ENCODE assay signal across 9 cellular contexts in the genomic region with DNA sequence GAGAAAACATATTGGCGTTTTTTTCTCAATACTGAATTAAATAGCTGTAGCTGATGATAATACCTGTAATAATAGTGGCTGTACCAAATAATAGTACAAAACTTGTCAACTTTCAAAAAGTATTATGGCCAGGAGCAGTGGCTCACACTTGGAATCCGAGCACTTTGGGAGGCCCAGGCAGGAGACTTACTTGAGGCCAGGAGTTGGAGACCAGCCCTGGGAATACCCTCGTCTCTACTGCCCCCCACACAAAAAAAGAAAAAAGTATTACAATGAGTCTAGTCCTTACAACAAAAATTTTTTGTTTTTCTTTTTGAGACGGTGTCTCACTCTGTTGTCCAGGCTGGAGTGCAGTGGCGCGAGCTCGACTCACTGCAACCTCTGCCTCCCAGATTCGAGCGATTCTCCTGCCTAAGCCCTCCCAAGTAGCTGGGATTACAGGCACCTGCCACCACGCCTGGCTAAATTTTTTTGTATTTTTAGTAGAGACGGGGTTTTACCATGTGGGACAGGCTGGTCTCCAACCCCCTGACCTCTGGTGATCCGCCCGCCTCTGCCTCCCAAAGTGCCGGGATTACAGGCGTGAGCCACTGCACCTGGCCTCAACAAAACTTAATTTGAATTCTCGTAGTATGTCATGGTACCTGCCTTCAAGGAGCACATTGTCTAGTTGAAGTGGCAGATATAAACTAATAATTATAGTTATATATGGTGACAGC. TPM values are rescaled to one million over a fixed set of nuclear protein-coding genes. Genes with fewer than 3 reads are reported as not detected.
DNase-seq lines count a peak whose midpoint lies in the region; ATAC-seq, FAIRE-seq and TF ChIP-seq lines count a peak whose summit lies in the region.
"Had no signal": no experiment of that assay in that cellular context is flagged by ENCODE, and none has a peak within 500 bp of the region (broad histone marks: within the 10 kb centered on the region; RNA-seq: fewer than 3 reads in every experiment).

No MANE protein-coding gene starts in this region.

- POLR2A ChIA-PET in BJ (lab: Charles Lee), result no interaction called here

- H3K4me1 ChIP-seq in KMS-11 (ENCODE audit: low read depth, poor library complexity, severe bottlenecking), result peaks cover 47% of the 10 kb centered on the region

- no peak overlapping the region for H2AFZ ChIP-seq in KMS-11 (ENCODE audit: low read depth)

- H3K27me3 Mint-ChIP-seq in chondrocyte (ENCODE audit: low read depth) (no peaks in the 10 kb centered on the region), natural killer cell (ENCODE audit: low read depth in 2 of 2) (no peaks in the 10 kb centered on the region)

- peak overlapping the region; percentile 87; the same call in 1 of the 2 replicates for H3K4me3 ChIP-seq in BJ (ENCODE audit: low read depth, low read length)
- peak overlapping the region; percentile 81 for H3K4me3 ChIP-seq in KMS-11 (IDR thresholded peaks at IDR 0.05; ENCODE audit: insufficient read depth, low read depth, low read length)

- no peak for ATAC-seq in natural killer cell
- ATAC-seq in GM21423 (IDR thresholded peaks at IDR 0.05; ENCODE audit: unreplicated experiment), result no peak

- DNase-seq in BJ (ENCODE audit: low read depth), result no peak
- DNase-seq in chondrocyte (ENCODE audit: low spot score), result peak; percentile 32
- DNase-seq in natural killer cell, result no peak
- no peak for DNase-seq in COLO668 (lab: John Stamatoyannopoulos, UW; ENCODE audit: unreplicated experiment)
- DNase-seq in H54 (ENCODE audit: insufficient read length, low spot score), result no peak
- no peak for DNase-seq in NCI-H2107 (lab: John Stamatoyannopoulos, UW)
- DNase-seq: NCI-H187 had no signal

- no peaks in the 10 kb centered on the region; the same call in 1 of the 2 replicates for H4K20me1 ChIP-seq in KMS-11 (ENCODE audit: insufficient read depth)

- H3K36me3 Mint-ChIP-seq in chondrocyte (ENCODE audit: low read depth) (peaks cover 19% of the 10 kb centered on the region), natural killer cell (no peaks in the 10 kb centered on the region)

- intact Hi-C loops in natural killer cell (cut with micrococcal nuclease), result loop anchor here (5.0 kb wide), 1 partner anchor 360 kb away; a partner anchor contains a TSS

- H3K4me1 Mint-ChIP-seq in chondrocyte (ENCODE audit: low read depth) (peaks cover 51% of the 10 kb centered on the region), natural killer cell (peaks cover 51 to 56% of the 10 kb centered on the region in 2 donors)

- no peak for FAIRE-seq in H54 (lab: Jason Lieb, UNC)

- H3K9ac ChIP-seq in KMS-11, result peak overlapping the region; percentile 94

- H3K27me3 ChIP-seq in BJ (ENCODE audit: control insufficient read depth, insufficient read depth, low read length), result no peaks in the 10 kb centered on the region
- H3K27me3 ChIP-seq in KMS-11 (ENCODE audit: insufficient read depth, low read depth), result no peaks in the 10 kb centered on the region

- TF ChIP-seq POLR2A in H54 (IDR thresholded peaks at IDR 0.05; ENCODE audit: low read depth, low read length), result no peak

- peak overlapping the region; percentile 100 for H3K4me2 ChIP-seq in KMS-11

- peak overlapping the region; percentile 96 for H3K27ac ChIP-seq in KMS-11

- peaks cover 11% of the 10 kb centered on the region for H3K36me3 ChIP-seq in BJ (ENCODE audit: control insufficient read depth, insufficient read depth, low read length)
- H3K36me3 ChIP-seq in KMS-11 (ENCODE audit: insufficient read depth), result peaks cover 25% of the 10 kb centered on the region

- peak overlapping the region; percentile 99 for H3K27ac Mint-ChIP-seq in chondrocyte (ENCODE audit: unreplicated experiment)
- H3K27ac Mint-ChIP-seq in natural killer cell, result peak overlapping the region; percentile 94 to 100

- CTCF ChIA-PET in BJ (lab: Yijun Ruan, JAX), result interaction anchor here (1.8 kb wide), 1 partner anchor 27 kb away, joined by 4 read pairs; no protein-coding TSS in a partner anchor

- peak overlapping the region; percentile 92 for H3K4me3 Mint-ChIP-seq in chondrocyte (ENCODE audit: unreplicated experiment)
- peak overlapping the region; percentile 99 for H3K4me3 Mint-ChIP-seq in natural killer cell

- H3K79me2 ChIP-seq in KMS-11 (ENCODE audit: insufficient read depth, low read depth), result peaks cover 89% of the 10 kb centered on the region

- no peak for TF ChIP-seq CTCF in BJ (IDR thresholded peaks at IDR 0.05; ENCODE audit: insufficient read depth, low read depth, low read length)
- TF ChIP-seq CTCF in KMS-11 (conservative IDR thresholded peaks at IDR 0.05; ENCODE audit: low read depth, low read length), result no peak
- TF ChIP-seq CTCF in chondrocyte (IDR thresholded peaks at IDR 0.05), result no peak
- no peak for TF ChIP-seq CTCF in natural killer cell (IDR thresholded peaks at IDR 0.05)

- H3K9me3 Mint-ChIP-seq in chondrocyte (ENCODE audit: low read depth), result no peaks in the 10 kb centered on the region
- H3K9me3 Mint-ChIP-seq in natural killer cell, result no peaks in the 10 kb centered on the region

RNA-seq across cellular contexts. Expression of a gene that starts 1.4 kb away (rescaled TPM):
- 67.0 and 102 TPM in 2 replicates for polyA plus RNA-seq in BJ (2011; rRNA removed)
- 64.0 and 72.0 TPM in 2 replicates for polyA minus RNA-seq in BJ (2011; rRNA and poly(A)+ RNA removed)
- total RNA-seq in chondrocyte (155 to 194 TPM (median 156 TPM) in 3 replicates), natural killer cell (100 to 1,000 TPM; 199 to 241 (median 224) TPM)

RNA-seq across cellular contexts. Expression of a gene that starts 2.1 kb away (rescaled TPM):
- 21.1 and 50.9 TPM in 2 replicates for polyA plus RNA-seq in BJ (2011; rRNA removed)
- polyA minus RNA-seq in BJ (2011; rRNA and poly(A)+ RNA removed), result 5.8 and 6.4 TPM in 2 replicates
- total RNA-seq in chondrocyte (30.0 to 41.1 TPM (median 36.7 TPM) in 3 replicates), natural killer cell (10 to 100 TPM; 46.1 to 62.2 (median 55.6) TPM)

RNA-seq across cellular contexts. Expression of a gene that starts 50.2 kb away (rescaled TPM):
- polyA plus RNA-seq in BJ (2011; rRNA removed), result 57.3 and 60.5 TPM in 2 replicates
- 29.3 and 34.6 TPM in 2 replicates for polyA minus RNA-seq in BJ (2011; rRNA and poly(A)+ RNA removed)
- total RNA-seq in chondrocyte (66.8 to 72.5 TPM (median 71.8 TPM) in 3 replicates), natural killer cell (not detected)

Comparison
In these comparisons a context has a peak if more than half of its experiments do, and no peak if none do; other contexts are left out.
1. RNA of a gene that starts 50.2 kb away (total RNA-seq): 66.8 to 72.5 TPM in chondrocyte; not detected in natural killer cell; every median in the first group is over 10 times any median in the second.